ENCODE assay signal across 24 cellular contexts in genomic region chr6:89317067-89317466, GRCh38. TPM values are rescaled to one million over a fixed set of nuclear protein-coding genes. Genes with fewer than 3 reads are reported as not detected.
"Had no signal": no experiment of that assay in that cellular context is flagged by ENCODE, and none has a peak within 500 bp of the region (broad histone marks: within the 10 kb centered on the region; RNA-seq: fewer than 3 reads in every experiment).

No MANE protein-coding gene starts in this region.

- H3K4me3 ChIP-seq: colonic mucosa, esophagus squamous epithelium, gastrocnemius medialis, heart right ventricle, left lung, lower lobe of right lung had no signal

- H3K27ac Mint-ChIP-seq: dendritic cell treated with granulocyte-macrophage colony-stimulating factor and Interleukin-4, amounts not matched to agents 40 ng/mL and 50 ng/mL, for 4 days; effector memory CD8-positive, alpha-beta T cell; endodermal cell had no signal

- H3K27me3 ChIP-seq: colonic mucosa, esophagus squamous epithelium, gastrocnemius medialis, heart right ventricle, left lung had no signal

- DNase-seq: colonic mucosa; cortex of kidney; effector CD8-positive, alpha-beta T cell; effector memory CD8-positive, alpha-beta T cell; endodermal cell; erythroblast; esophagus squamous epithelium; foreskin fibroblast; foreskin melanocyte; gastrocnemius medialis; glutamatergic neuron; head of caudate nucleus; heart right ventricle; hippocampal formation; left cardiac atrium; left lung; left ventricle myocardium superior; lower lobe of right lung; mesenchymal stem cell; midbrain had no signal

- H3K27me3 Mint-ChIP-seq: dendritic cell treated with granulocyte-macrophage colony-stimulating factor and Interleukin-4, amounts not matched to agents 40 ng/mL and 50 ng/mL, for 4 days; effector memory CD8-positive, alpha-beta T cell had no signal

- H3K9me3 Mint-ChIP-seq: dendritic cell treated with granulocyte-macrophage colony-stimulating factor and Interleukin-4, amounts not matched to agents 40 ng/mL and 50 ng/mL, for 4 days; effector memory CD8-positive, alpha-beta T cell had no signal

- H3K36me3 ChIP-seq: colonic mucosa, lower lobe of right lung had no signal

- ATAC-seq: effector memory CD8-positive, alpha-beta T cell; esophagus mucosa; gastrocnemius medialis; heart right ventricle; left cardiac atrium; left lung; left ventricle myocardium superior; lower lobe of right lung had no signal

- H3K27ac ChIP-seq: colonic mucosa, epithelial cell of prostate, esophagus squamous epithelium, gastrocnemius medialis, heart right ventricle, left lung, lower lobe of right lung had no signal

- H3K4me3 Mint-ChIP-seq: dendritic cell treated with granulocyte-macrophage colony-stimulating factor and Interleukin-4, amounts not matched to agents 40 ng/mL and 50 ng/mL, for 4 days; effector memory CD8-positive, alpha-beta T cell; endodermal cell had no signal

RNA-seq across cellular contexts. Expression of gene GABRR2, which starts 2.0 kb away (rescaled TPM):
- total RNA-seq: esophagus mucosa, kidney epithelial cell had no signal
